Comparison of ENCODE assay signal across 14 cellular contexts in the genomic region with DNA sequence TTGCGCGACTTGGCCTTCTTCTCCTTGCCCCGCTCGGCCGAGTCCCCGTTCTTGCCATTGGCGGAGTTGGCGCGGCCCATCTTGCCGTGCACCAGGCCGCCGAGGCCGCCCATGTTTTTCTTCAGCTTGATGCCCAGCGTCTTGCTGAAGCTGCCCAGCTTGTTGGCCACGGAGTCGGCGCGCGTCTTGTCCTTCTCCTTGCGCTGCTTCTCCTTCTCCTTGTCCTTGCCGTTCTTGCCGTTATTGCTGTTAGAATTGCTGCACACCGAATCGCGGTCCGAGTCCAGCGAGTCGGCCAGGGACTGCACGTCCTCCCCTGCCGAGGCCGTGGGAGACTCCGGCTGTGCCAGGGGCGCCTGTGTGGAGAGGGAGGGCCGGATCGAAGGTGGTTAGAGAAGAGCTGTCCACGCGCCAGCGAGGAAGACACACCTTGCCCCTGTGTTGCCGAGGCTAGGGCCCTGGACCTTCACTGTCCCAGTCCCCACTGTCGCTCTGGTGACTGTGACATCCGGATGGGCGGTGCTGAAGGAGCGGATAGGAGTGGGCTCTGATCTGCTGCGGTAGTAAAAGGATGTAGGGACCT.
DNase-seq lines count a peak whose midpoint lies in the region; ATAC-seq, FAIRE-seq and TF ChIP-seq lines count a peak whose summit lies in the region.
"Had no signal": no experiment of that assay in that cellular context is flagged by ENCODE, and none has a peak within 500 bp of the region (broad histone marks: within the 10 kb centered on the region; RNA-seq: fewer than 3 reads in every experiment).

No MANE protein-coding gene starts in this region.

- POLR2A ChIA-PET in activated naive CD8-positive, alpha-beta T cell treated with anti-CD3 and anti-CD28 coated beads, Interleukin-2, amount 10 ng/mL, durations not matched to agents 7 days and 5 days (lab: Charles Lee), result interaction anchor here (1.1 to 4.0 kb wide), 8 partner anchors 11 to 216 kb away, joined by 3 to 37 read pairs (median 14); partner anchors contain the start of gene KLF13

- peak overlapping the region; percentile 89 to 95 for H3K4me3 Mint-ChIP-seq in activated T-cell treated with anti-CD3 and anti-CD28 coated beads, Interleukin-2, amount 50 U/mL, for 72 hours
- peak overlapping the region; percentile 89 for H3K4me3 Mint-ChIP-seq in activated naive CD8-positive, alpha-beta T cell treated with anti-CD3 and anti-CD28 coated beads, Interleukin-2, amount 10 ng/mL, durations not matched to agents 7 days and 5 days

- H3K36me3 ChIP-seq in mucosa of descending colon (ENCODE audit: low read depth), result no peaks in the 10 kb centered on the region
- H3K36me3 ChIP-seq in transverse colon, result no peaks in the 10 kb centered on the region
- H3K36me3 ChIP-seq: SJSA1, uterus had no signal

- peaks cover 8 to 9% of the 10 kb centered on the region in 2 donors for H3K36me3 Mint-ChIP-seq in activated T-cell treated with anti-CD3 and anti-CD28 coated beads, Interleukin-2, amount 50 U/mL, for 72 hours (ENCODE audit: insufficient read depth in 2 of 2)
- H3K36me3 Mint-ChIP-seq in activated naive CD8-positive, alpha-beta T cell treated with anti-CD3 and anti-CD28 coated beads, Interleukin-2, amount 10 ng/mL, durations not matched to agents 7 days and 5 days, result peaks cover 15% of the 10 kb centered on the region

- H3K9me3 Mint-ChIP-seq in activated T-cell treated with anti-CD3 and anti-CD28 coated beads, Interleukin-2, amount 50 U/mL, for 72 hours, result no peaks in the 10 kb centered on the region
- no peaks in the 10 kb centered on the region for H3K9me3 Mint-ChIP-seq in activated naive CD8-positive, alpha-beta T cell treated with anti-CD3 and anti-CD28 coated beads, Interleukin-2, amount 10 ng/mL, durations not matched to agents 7 days and 5 days

- H3K27ac Mint-ChIP-seq in activated T-cell treated with anti-CD3 and anti-CD28 coated beads, Interleukin-2, amount 50 U/mL, for 72 hours, result peak overlapping the region; percentile 85
- peak overlapping the region; percentile 91 for H3K27ac Mint-ChIP-seq in activated naive CD8-positive, alpha-beta T cell treated with anti-CD3 and anti-CD28 coated beads, Interleukin-2, amount 10 ng/mL, durations not matched to agents 7 days and 5 days

- H3K4me1 ChIP-seq in mucosa of descending colon (ENCODE audit: low read depth) (peaks cover 20% of the 10 kb centered on the region), transverse colon (peaks cover 10 to 24% (median 14%) of the 10 kb centered on the region in 4 donors)

- no peak for DNase-seq in activated T-cell treated with anti-CD3 and anti-CD28 coated beads, Interleukin-2, amount 50 U/mL, for 72 hours
- DNase-seq in activated T-cell treated with anti-CD3 and anti-CD28 coated beads, Interleukin-2, amount 50 U/mL, for 1 hour, result no peak
- DNase-seq in activated naive CD8-positive, alpha-beta T cell treated with anti-CD3 and anti-CD28 coated beads, Interleukin-2, amount 10 ng/mL, durations not matched to agents 7 days and 5 days, result no peak
- DNase-seq in mucosa of descending colon (peak in 2 of 3 donors; percentile 4 to 37), transverse colon (peak; percentile 6), NCI-H187 treated with DMSO at 0.1 percent for 48 hours (lab: John Stamatoyannopoulos, UW) (no peak), GM12891 (ENCODE audit: insufficient read length, low spot score) (no peak), superior temporal gyrus (ENCODE audit: extremely low spot score) (no peak)
- DNase-seq: erythroblast, MV-4-11, NCI-H2171 had no signal

- H3K27me3 Mint-ChIP-seq in activated T-cell treated with anti-CD3 and anti-CD28 coated beads, Interleukin-2, amount 50 U/mL, for 72 hours (ENCODE audit: low read depth), result peaks cover 10% of the 10 kb centered on the region
- H3K27me3 Mint-ChIP-seq in activated naive CD8-positive, alpha-beta T cell treated with anti-CD3 and anti-CD28 coated beads, Interleukin-2, amount 10 ng/mL, durations not matched to agents 7 days and 5 days, result no peaks in the 10 kb centered on the region

- H3K9me3 ChIP-seq in mucosa of descending colon, result no peaks in the 10 kb centered on the region
- H3K9me3 ChIP-seq in transverse colon, result no peaks in the 10 kb centered on the region
- H3K9me3 ChIP-seq: uterus had no signal

- in situ Hi-C loops in transverse colon (cut with MboI; ENCODE audit: low pct_ligation_motif_present in 1 of 4, low pct_unique_long_range_greater_than_20kb in 1 of 4, low sequenced_read_pairs in 3 of 4), result loop anchor here in 1 of 4 donors (10.0 kb wide), 1 partner anchor 150 kb away; no protein-coding TSS in a partner anchor

- no peak overlapping the region for H3K27ac ChIP-seq in transverse colon
- H3K27ac ChIP-seq: SJSA1, uterus had no signal

- no peak for FAIRE-seq in GM12891 (lab: Jason Lieb, UNC)
- FAIRE-seq: HTR-8/SVneo had no signal

- intact Hi-C loops in mucosa of descending colon (cut with DNase I, micrococcal nuclease) (loop anchor here in 1 of 2 donors (10.0 kb wide), 1 partner anchor 280 kb away; no protein-coding TSS in a partner anchor), transverse colon (cut with DNase I; ENCODE audit: low total_unique reads) (loop anchor here (5.0 kb wide), 1 partner anchor 112 kb away; no protein-coding TSS in a partner anchor)

- TF ChIP-seq POLR2A in transverse colon (IDR thresholded peaks at IDR 0.05) (no peak), GM12891 (IDR thresholded peaks at IDR 0.05; ENCODE audit: low read depth, low read length) (no peak)

- ATAC-seq in activated T-cell treated with anti-CD3 and anti-CD28 coated beads, Interleukin-2, amount 50 U/mL, for 72 hours (replicated peaks in 1 of 2), result no peak
- ATAC-seq in activated naive CD8-positive, alpha-beta T cell treated with anti-CD3 and anti-CD28 coated beads, Interleukin-2, amount 10 ng/mL, durations not matched to agents 7 days and 5 days (ENCODE audit: low read depth), result no peak
- no peak for ATAC-seq in mucosa of descending colon

- TF ChIP-seq CTCF in mucosa of descending colon (IDR thresholded peaks at IDR 0.05) (no peak), transverse colon (IDR thresholded peaks at IDR 0.05) (no peak)

- peaks cover 25% of the 10 kb centered on the region for H3K27me3 ChIP-seq in transverse colon
- H3K27me3 ChIP-seq: uterus had no signal

- no peak for TF ChIP-seq EP300 in transverse colon (IDR thresholded peaks at IDR 0.05; ENCODE audit: low read depth)

- H3K4me1 Mint-ChIP-seq in activated T-cell treated with anti-CD3 and anti-CD28 coated beads, Interleukin-2, amount 50 U/mL, for 72 hours (ENCODE audit: low read depth), result peaks cover 76% of the 10 kb centered on the region
- peaks cover 54% of the 10 kb centered on the region for H3K4me1 Mint-ChIP-seq in activated naive CD8-positive, alpha-beta T cell treated with anti-CD3 and anti-CD28 coated beads, Interleukin-2, amount 10 ng/mL, durations not matched to agents 7 days and 5 days

- H3K4me3 ChIP-seq in mucosa of descending colon, result no peak overlapping the region
- H3K4me3 ChIP-seq in transverse colon, result no peak overlapping the region
- H3K4me3 ChIP-seq: SJSA1, uterus had no signal

- 96 to 97% methylated on average over 10 to 44 of the region's 44 CpGs for WGBS in transverse colon (ENCODE audit: low coverage in 1 of 2), 2 donors

TF ChIP-seq in GM12891, 5 proteins besides CTCF, POLR2A, EP300 and RAD21:
- TF ChIP-seq POU2F2 (IDR thresholded peaks at IDR 0.05; ENCODE audit: low read depth, low read length) (no peak), SPI1 (IDR thresholded peaks at IDR 0.05; ENCODE audit: low read depth, low read length) (no peak), POLR2AphosphoS5 (IDR thresholded peaks at IDR 0.05; ENCODE audit: low read depth, low read length) (no peak), TAF1 (IDR thresholded peaks at IDR 0.05; ENCODE audit: low read depth, low read length) (no peak), PAX5 (IDR thresholded peaks at IDR 0.05; ENCODE audit: insufficient read depth, low read length, severe bottlenecking) (no peak)

Comparison
In these comparisons a context has a peak if more than half of its experiments do, and no peak if none do; other contexts are left out.
1. DNase-seq: peak in mucosa of descending colon (2 of 3) and transverse colon (single experiment); none in activated T-cell treated with anti-CD3 and anti-CD28 coated beads, Interleukin-2, amount 50 U/mL, for 72 hours (0 of 2), activated T-cell treated with anti-CD3 and anti-CD28 coated beads, Interleukin-2, amount 50 U/mL, for 1 hour (single experiment), activated naive CD8-positive, alpha-beta T cell treated with anti-CD3 and anti-CD28 coated beads, Interleukin-2, amount 10 ng/mL, durations not matched to agents 7 days and 5 days (single experiment), NCI-H187 treated with DMSO at 0.1 percent for 48 hours (single experiment), GM12891 (single experiment) and superior temporal gyrus (single experiment).